Comparison of ENCODE assay signal across 30 cellular contexts in the genomic region with DNA sequence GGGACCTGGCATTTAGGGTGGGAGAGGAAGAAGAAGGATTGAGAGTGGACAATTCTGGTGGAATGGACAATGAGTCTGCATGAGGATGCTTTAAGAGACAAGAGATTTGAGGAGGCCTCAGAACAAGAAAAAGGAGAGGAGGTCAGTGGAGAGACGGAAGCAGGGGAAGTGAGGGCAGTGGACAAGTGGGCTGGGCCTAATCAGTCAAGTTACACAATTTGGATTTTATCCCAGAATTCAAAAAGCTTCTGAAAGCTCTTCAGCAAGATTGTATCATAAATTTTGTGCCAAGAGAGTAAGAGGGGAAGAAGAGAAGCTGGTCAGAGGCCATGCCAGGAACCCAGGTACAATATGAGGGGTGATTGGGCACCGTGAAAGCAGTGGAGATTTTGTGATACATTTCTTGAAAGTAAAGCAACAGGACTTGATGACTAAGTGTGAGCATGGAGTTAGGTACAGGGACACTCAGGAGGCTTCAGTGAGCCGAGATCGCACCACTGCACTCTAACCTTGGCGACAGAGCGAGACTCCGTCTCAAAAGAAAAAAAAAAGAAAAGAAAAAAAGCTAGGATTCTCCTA. TPM values are rescaled to one million over a fixed set of nuclear protein-coding genes. Genes with fewer than 3 reads are reported as not detected.
DNase-seq lines count a peak whose midpoint lies in the region; ATAC-seq and TF ChIP-seq lines count a peak whose summit lies in the region.
"Had no signal": no experiment of that assay in that cellular context is flagged by ENCODE, and none has a peak within 500 bp of the region (broad histone marks: within the 10 kb centered on the region; RNA-seq: fewer than 3 reads in every experiment).

No MANE protein-coding gene starts in this region.

- H3K27ac Mint-ChIP-seq in T-helper 17 cell = no peak overlapping the region
- H3K27ac Mint-ChIP-seq: activated naive CD8-positive, alpha-beta T cell treated with anti-CD3 and anti-CD28 coated beads, Interleukin-2, amount 10 ng/mL, durations not matched to agents 7 days and 5 days; activated T-cell treated with anti-CD3 and anti-CD28 coated beads, Interleukin-2, amount 50 U/mL, for 24 hours; dendritic cell treated with granulocyte-macrophage colony-stimulating factor and Interleukin-4, amounts not matched to agents 40 ng/mL and 50 ng/mL, for 4 days; nephron; WTC11 had no signal

- TF ChIP-seq EP300 in upper lobe of left lung (IDR thresholded peaks at IDR 0.05) = no peak

- no peak for DNase-seq in Right ventricle myocardium inferior (ENCODE audit: missing footprints)
- no peak for DNase-seq in cardiac septum (ENCODE audit: low spot score)
- peak; percentile 77 for DNase-seq in amniotic epithelial cell (ENCODE audit: low read depth)
- no peak for DNase-seq in lower lobe of right lung
- peak in 1 of 2 donors; percentile 44 for DNase-seq in upper lobe of left lung
- no peak for DNase-seq in T-helper 17 cell
- no peak for DNase-seq in AML-193 (lab: John Stamatoyannopoulos, UW)
- no peak for DNase-seq in amygdala (lab: John Stamatoyannopoulos, UW)
- DNase-seq: activated gamma-delta T cell; activated naive CD8-positive, alpha-beta T cell treated with anti-CD3 and anti-CD28 coated beads, Interleukin-2, amount 10 ng/mL, durations not matched to agents 7 days and 5 days; activated T-cell treated with anti-CD3 and anti-CD28 coated beads, Interleukin-2, amount 50 U/mL, for 24 hours; BE2C; DMS 273 treated with DMSO at 0.1 percent for 48 hours; EL; erythroblast; glutamatergic neuron; MM.1S; NCI-H1105 treated with DMSO at 0.1 percent for 48 hours; NCI-H2029 treated with DMSO at 0.1 percent for 48 hours; NCI-H345; NCI-H69; PC-9; SHP77; stimulated activated naive CD4-positive, alpha-beta T cell treated with Interleukin-2 at 50 U/mL for 16 hours had no signal

- 62 to 73% methylated on average over 7 of the region's 7 CpGs for WGBS in upper lobe of left lung, 2 donors

- intact Hi-C loops in Right ventricle myocardium inferior (cut with DNase I) = no loop called here
- intact Hi-C loops in cardiac septum (cut with DNase I) = no loop called here
- intact Hi-C loops in lower lobe of right lung (cut with DNase I) = no loop called here

- H3K4me1 ChIP-seq in lower lobe of right lung (peaks cover 6% of the 10 kb centered on the region), upper lobe of left lung (peaks cover 0 to 8% (median 4%) of the 10 kb centered on the region in 4 donors)
- H3K4me1 ChIP-seq: BE2C, suprapubic skin had no signal

- TF ChIP-seq CTCF in lower lobe of right lung (IDR thresholded peaks at IDR 0.05) (no peak), upper lobe of left lung (IDR thresholded peaks at IDR 0.05) (no peak)

- no peak overlapping the region for H3K4me3 Mint-ChIP-seq in T-helper 17 cell
- H3K4me3 Mint-ChIP-seq: activated naive CD8-positive, alpha-beta T cell treated with anti-CD3 and anti-CD28 coated beads, Interleukin-2, amount 10 ng/mL, durations not matched to agents 7 days and 5 days; activated T-cell treated with anti-CD3 and anti-CD28 coated beads, Interleukin-2, amount 50 U/mL, for 24 hours; central memory CD8-positive, alpha-beta T cell; dendritic cell treated with granulocyte-macrophage colony-stimulating factor and Interleukin-4, amounts not matched to agents 40 ng/mL and 50 ng/mL, for 4 days; nephron; WTC11 had no signal

- H3K9me3 ChIP-seq in lower lobe of right lung = no peaks in the 10 kb centered on the region
- no peaks in the 10 kb centered on the region for H3K9me3 ChIP-seq in upper lobe of left lung
- no peaks in the 10 kb centered on the region for H3K9me3 ChIP-seq in T-helper 17 cell (ENCODE audit: control insufficient read depth, low read length, poor library complexity, severe bottlenecking)
- H3K9me3 ChIP-seq: BE2C, suprapubic skin had no signal

- H3K36me3 ChIP-seq in lower lobe of right lung (no peaks in the 10 kb centered on the region), upper lobe of left lung (no peaks in the 10 kb centered on the region)
- H3K36me3 ChIP-seq: BE2C, suprapubic skin had no signal

- H3K4me3 ChIP-seq in lower lobe of right lung = peak overlapping the region; percentile 23
- H3K4me3 ChIP-seq in upper lobe of left lung = peak overlapping the region in 3 of 4 donors; percentile 21 to 33 (median 25)
- H3K4me3 ChIP-seq: PC-9, smooth muscle cell, suprapubic skin had no signal

- no peaks in the 10 kb centered on the region for H3K36me3 Mint-ChIP-seq in T-helper 17 cell (ENCODE audit: low read depth)
- H3K36me3 Mint-ChIP-seq: WTC11 had no signal

- H3K4me1 Mint-ChIP-seq in T-helper 17 cell = peaks cover 5% of the 10 kb centered on the region
- H3K4me1 Mint-ChIP-seq: activated naive CD8-positive, alpha-beta T cell treated with anti-CD3 and anti-CD28 coated beads, Interleukin-2, amount 10 ng/mL, durations not matched to agents 7 days and 5 days; central memory CD8-positive, alpha-beta T cell; nephron had no signal

- H3K27ac ChIP-seq in lower lobe of right lung (peak overlapping the region; percentile 29), upper lobe of left lung (peak overlapping the region in 3 of 4 donors; percentile 24 to 42 (median 31))
- H3K27ac ChIP-seq: PC-9, suprapubic skin had no signal

- peaks cover 13% of the 10 kb centered on the region for H3K27me3 Mint-ChIP-seq in T-helper 17 cell
- H3K27me3 Mint-ChIP-seq: activated T-cell treated with anti-CD3 and anti-CD28 coated beads, Interleukin-2, amount 50 U/mL, for 24 hours; central memory CD8-positive, alpha-beta T cell; dendritic cell treated with granulocyte-macrophage colony-stimulating factor and Interleukin-4, amounts not matched to agents 40 ng/mL and 50 ng/mL, for 4 days had no signal

- ATAC-seq in Right ventricle myocardium inferior (peak; percentile 42), lower lobe of right lung (peak; percentile 70 to 85), upper lobe of left lung (ENCODE audit: low FRiP score in 2 of 2) (peak; percentile 32 to 67), T-helper 17 cell (no peak)
- ATAC-seq: WTC11 had no signal

- TF ChIP-seq POLR2A in upper lobe of left lung (IDR thresholded peaks at IDR 0.05) = peak in 1 of 4 donors; percentile 9

- no peaks in the 10 kb centered on the region for H3K27me3 ChIP-seq in lower lobe of right lung (ENCODE audit: low read depth)
- H3K27me3 ChIP-seq in upper lobe of left lung = no peaks in the 10 kb centered on the region
- H3K27me3 ChIP-seq: BE2C, suprapubic skin had no signal

RNA-seq across cellular contexts. Expression of gene TSPAN13, which starts 19.3 kb away (rescaled TPM):
- total RNA-seq in Right ventricle myocardium inferior (16.7 TPM), cardiac septum (13.5 TPM), lower lobe of right lung (120 TPM), upper lobe of left lung (100 to 1,000 TPM in 4 of 6 donors, 10 to 100 TPM in 2; 16.8 to 178 (median 139) TPM), T-helper 17 cell (1 to 10 TPM in 1 of 2 donors, under 1 TPM in 1; 0.42 to 1.4 TPM)
